ENCODE assay signal across 26 cellular contexts in genomic region chr7:33926535-33926934, GRCh38. TPM values are rescaled to one million over a fixed set of nuclear protein-coding genes. Genes with fewer than 3 reads are reported as not detected.
A peak's percentile ranks its signal among the peaks of the same experiment; 100 is the strongest.
DNase-seq lines count a peak whose midpoint lies in the region; ATAC-seq and TF ChIP-seq lines count a peak whose summit lies in the region.
"Had no signal": no experiment of that assay in that cellular context is flagged by ENCODE, and none has a peak within 500 bp of the region (broad histone marks: within the 10 kb centered on the region; RNA-seq: fewer than 3 reads in every experiment).

No MANE protein-coding gene starts in this region.

- WGBS in SK-N-SH (ENCODE audit: low lambda C conversion rate): 44% methylated on average over 3 of the region's 3 CpGs
- WGBS in right lobe of liver (ENCODE audit: insufficient coverage, low coverage, low lambda C conversion rate, missing lambda C conversion rate): 50% methylated on average over 2 of the region's 3 CpGs

- no peaks in the 10 kb centered on the region for H4K20me1 ChIP-seq in SK-N-SH (ENCODE audit: insufficient read depth)

- ATAC-seq in right lobe of liver: no peak
- ATAC-seq: activated CD4-positive, alpha-beta T cell treated with anti-CD3 and anti-CD28 coated beads for 36 hours; naive thymus-derived CD4-positive, alpha-beta T cell; Panc1 had no signal

- CTCF ChIA-PET in SK-N-SH (lab: Yijun Ruan, JAX): interaction anchor here (0.8 to 2.5 kb wide), 5 partner anchors 18 to 683 kb away, joined by 3 to 8 read pairs (median 5); no protein-coding TSS in a partner anchor

- no peak overlapping the region for H3K4me3 ChIP-seq in SK-N-SH (ENCODE audit: low read depth in 2 of 2, low read length in 1 of 2)
- H3K4me3 ChIP-seq in fibroblast of mammary gland (ENCODE audit: control insufficient read depth, low read depth, low read length): no peak overlapping the region
- H3K4me3 ChIP-seq in stomach smooth muscle (ENCODE audit: low read length in 2 of 2): no peak overlapping the region
- H3K4me3 ChIP-seq in right lobe of liver: no peak overlapping the region
- H3K4me3 ChIP-seq: SJCRH30, skin epidermis had no signal

- H3F3A ChIP-seq in SK-N-SH (replicated peaks; ENCODE audit: insufficient read depth): no peaks in the 10 kb centered on the region

- H3K79me2 ChIP-seq in SK-N-SH (ENCODE audit: insufficient read depth): no peaks in the 10 kb centered on the region

- peaks cover 2% of the 10 kb centered on the region for H3K27me3 Mint-ChIP-seq in activated T-helper 1 cell treated with anti-CD3 and anti-CD28 coated beads, Interleukin-12 subunit alpha, Interleukin-12 subunit beta, Interleukin-2, Interleukin-4 antibody, amounts not matched to agents 30 ng/mL and 10 ng/mL and 1 ng/mL, durations not matched to agents 14 hours and 24 hours and 36 hours (ENCODE audit: insufficient read depth)
- H3K27me3 Mint-ChIP-seq: dendritic cell treated with granulocyte-macrophage colony-stimulating factor and Interleukin-4, amounts not matched to agents 40 ng/mL and 50 ng/mL, for 4 days had no signal

- H3K4me2 ChIP-seq in SK-N-SH: no peak overlapping the region

- intact Hi-C loops in activated T-helper 1 cell treated with anti-CD3 and anti-CD28 coated beads, Interleukin-12 subunit alpha, Interleukin-12 subunit beta, Interleukin-2, Interleukin-4 antibody, amounts not matched to agents 30 ng/mL and 10 ng/mL and 1 ng/mL, durations not matched to agents 14 hours and 24 hours and 36 hours (cut with micrococcal nuclease): no loop called here
- intact Hi-C loops in right lobe of liver (cut with DNase I): no loop called here

- no peak overlapping the region for H3K4me3 Mint-ChIP-seq in activated T-helper 1 cell treated with anti-CD3 and anti-CD28 coated beads, Interleukin-12 subunit alpha, Interleukin-12 subunit beta, Interleukin-2, Interleukin-4 antibody, amounts not matched to agents 30 ng/mL and 10 ng/mL and 1 ng/mL, durations not matched to agents 14 hours and 24 hours and 36 hours
- H3K4me3 Mint-ChIP-seq: activated CD4-positive, alpha-beta T cell treated with anti-CD3 and anti-CD28 coated beads for 36 hours; CD4-positive, alpha-beta memory T cell; dendritic cell treated with granulocyte-macrophage colony-stimulating factor and Interleukin-4, amounts not matched to agents 40 ng/mL and 50 ng/mL, for 4 days; naive thymus-derived CD4-positive, alpha-beta T cell had no signal

- TF ChIP-seq POLR2A in right lobe of liver (IDR thresholded peaks at IDR 0.05): no peak

- POLR2A ChIA-PET in SK-N-SH (lab: Yijun Ruan, JAX): no interaction called here

- no peaks in the 10 kb centered on the region for H3K4me1 Mint-ChIP-seq in activated T-helper 1 cell treated with anti-CD3 and anti-CD28 coated beads, Interleukin-12 subunit alpha, Interleukin-12 subunit beta, Interleukin-2, Interleukin-4 antibody, amounts not matched to agents 30 ng/mL and 10 ng/mL and 1 ng/mL, durations not matched to agents 14 hours and 24 hours and 36 hours (ENCODE audit: low read depth)
- H3K4me1 Mint-ChIP-seq: activated CD4-positive, alpha-beta T cell treated with anti-CD3 and anti-CD28 coated beads for 36 hours; CD4-positive, alpha-beta memory T cell; naive thymus-derived CD4-positive, alpha-beta T cell had no signal

- TF ChIP-seq EP300 in SK-N-SH (IDR thresholded peaks at IDR 0.05; ENCODE audit: borderline replicate concordance in 1 of 2, low read depth in 1 of 2, low read length in 1 of 2): no peak

- H3K4me1 ChIP-seq in SK-N-SH (ENCODE audit: control insufficient read depth in 1 of 2, insufficient read depth in 2 of 2, low read depth in 1 of 2, low read length in 1 of 2) (no peaks in the 10 kb centered on the region), stomach smooth muscle (ENCODE audit: control insufficient read depth, insufficient read depth, low read length) (peaks cover 45% of the 10 kb centered on the region), right lobe of liver (no peaks in the 10 kb centered on the region)

- H3K9ac ChIP-seq in SK-N-SH (no peak overlapping the region), stomach smooth muscle (ENCODE audit: low read length in 2 of 2) (no peak overlapping the region)

- H3K36me3 Mint-ChIP-seq in activated T-helper 1 cell treated with anti-CD3 and anti-CD28 coated beads, Interleukin-12 subunit alpha, Interleukin-12 subunit beta, Interleukin-2, Interleukin-4 antibody, amounts not matched to agents 30 ng/mL and 10 ng/mL and 1 ng/mL, durations not matched to agents 14 hours and 24 hours and 36 hours (ENCODE audit: low read depth): no peaks in the 10 kb centered on the region
- H3K36me3 Mint-ChIP-seq: CD4-positive, alpha-beta memory T cell; naive thymus-derived CD4-positive, alpha-beta T cell had no signal

- H3K9me3 ChIP-seq in SK-N-SH (no peaks in the 10 kb centered on the region), stomach smooth muscle (ENCODE audit: control insufficient read depth in 2 of 2, low read length in 2 of 2) (no peaks in the 10 kb centered on the region), right lobe of liver (no peaks in the 10 kb centered on the region)
- H3K9me3 ChIP-seq: SJCRH30 had no signal

- H3K9me2 ChIP-seq in SK-N-SH: no peaks in the 10 kb centered on the region

- H3K27me3 ChIP-seq in SK-N-SH (ENCODE audit: insufficient read depth): no peaks in the 10 kb centered on the region
- no peaks in the 10 kb centered on the region for H3K27me3 ChIP-seq in stomach smooth muscle (ENCODE audit: control insufficient read depth in 1 of 2, insufficient read depth in 2 of 2, low read length in 2 of 2)
- no peaks in the 10 kb centered on the region for H3K27me3 ChIP-seq in right lobe of liver
- H3K27me3 ChIP-seq: SJCRH30 had no signal

- TF ChIP-seq CTCF in SK-N-SH (IDR thresholded peaks at IDR 0.05) (no peak), fibroblast of mammary gland (conservative IDR thresholded peaks at IDR 0.05; ENCODE audit: control insufficient read depth, insufficient read depth, low read depth, low read length) (no peak), right lobe of liver (IDR thresholded peaks at IDR 0.05) (no peak)

- TF ChIP-seq RAD21 in SK-N-SH (IDR thresholded peaks at IDR 0.05; ENCODE audit: low read length): no peak

- H2AFZ ChIP-seq in SK-N-SH (ENCODE audit: low read depth): no peak overlapping the region

- H3K9me3 Mint-ChIP-seq in activated T-helper 1 cell treated with anti-CD3 and anti-CD28 coated beads, Interleukin-12 subunit alpha, Interleukin-12 subunit beta, Interleukin-2, Interleukin-4 antibody, amounts not matched to agents 30 ng/mL and 10 ng/mL and 1 ng/mL, durations not matched to agents 14 hours and 24 hours and 36 hours: no peaks in the 10 kb centered on the region
- H3K9me3 Mint-ChIP-seq: dendritic cell treated with granulocyte-macrophage colony-stimulating factor and Interleukin-4, amounts not matched to agents 40 ng/mL and 50 ng/mL, for 4 days; naive thymus-derived CD4-positive, alpha-beta T cell had no signal

- H3K36me3 ChIP-seq in SK-N-SH (replicated peaks in 1 of 2; ENCODE audit: control insufficient read depth in 1 of 2, insufficient read depth in 2 of 2, low read length in 1 of 2) (no peaks in the 10 kb centered on the region), stomach smooth muscle (ENCODE audit: control insufficient read depth in 2 of 2, insufficient read depth in 2 of 2, low read length in 2 of 2) (peaks cover 0 to 2% of the 10 kb centered on the region in 2 donors), right lobe of liver (no peaks in the 10 kb centered on the region)
- H3K36me3 ChIP-seq: SJCRH30 had no signal

- DNase-seq in EH (ENCODE audit: low read depth) (peak; percentile 54), SK-N-SH (no peak), fibroblast of mammary gland (ENCODE audit: low read depth) (peak; percentile 70), DMS79 treated with DMSO at 0.1 percent for 48 hours (lab: John Stamatoyannopoulos, UW) (no peak), right lobe of liver (no peak)
- no peak for DNase-seq in activated T-helper 1 cell treated with anti-CD3 and anti-CD28 coated beads, Interleukin-12 subunit alpha, Interleukin-12 subunit beta, Interleukin-2, Interleukin-4 antibody, amounts not matched to agents 30 ng/mL and 10 ng/mL and 1 ng/mL, durations not matched to agents 14 hours and 24 hours and 36 hours (ENCODE audit: low spot score)
- DNase-seq: activated CD4-positive, alpha-beta T cell treated with anti-CD3 and anti-CD28 coated beads for 36 hours; activated CD8-positive, alpha-beta memory T cell treated with anti-CD3 and anti-CD28 coated beads for 24 hours; activated T-cell treated with anti-CD3 and anti-CD28 coated beads, Interleukin-2, amount 50 U/mL, for 1 hour; caudate nucleus; CD4-positive, alpha-beta memory T cell; GDM1; Kasumi-1; naive thymus-derived CD4-positive, alpha-beta T cell; NCI-H1048; NCI-H187; NCI-H2171 treated with DMSO at 0.1 percent for 48 hours; NCI-H526 treated with DMSO at 0.1 percent for 48 hours; nucleus accumbens; SJCRH30; stimulated activated CD4-positive, alpha-beta T cell treated with anti-CD3 and anti-CD28 coated beads, Interleukin-1b, Interleukin-23, amount 100 ng/mL, for 48 hours had no signal

- no peak overlapping the region for H3K27ac Mint-ChIP-seq in activated T-helper 1 cell treated with anti-CD3 and anti-CD28 coated beads, Interleukin-12 subunit alpha, Interleukin-12 subunit beta, Interleukin-2, Interleukin-4 antibody, amounts not matched to agents 30 ng/mL and 10 ng/mL and 1 ng/mL, durations not matched to agents 14 hours and 24 hours and 36 hours
- H3K27ac Mint-ChIP-seq: activated CD4-positive, alpha-beta T cell treated with anti-CD3 and anti-CD28 coated beads for 36 hours; CD4-positive, alpha-beta memory T cell; dendritic cell treated with granulocyte-macrophage colony-stimulating factor and Interleukin-4, amounts not matched to agents 40 ng/mL and 50 ng/mL, for 4 days; naive thymus-derived CD4-positive, alpha-beta T cell had no signal

- no peak overlapping the region for H3K27ac ChIP-seq in SK-N-SH (ENCODE audit: low read depth in 2 of 2, low read length in 1 of 2)
- H3K27ac ChIP-seq in stomach smooth muscle (ENCODE audit: low read length): peak overlapping the region; percentile 58
- H3K27ac ChIP-seq in right lobe of liver: no peak overlapping the region
- H3K27ac ChIP-seq: SJCRH30, skin epidermis had no signal

TF ChIP-seq in SK-N-SH, 30 proteins besides CTCF, POLR2A, EP300 and RAD21 (continues in another document):
- TF ChIP-seq EZH2phosphoT487 (IDR thresholded peaks at IDR 0.05; ENCODE audit: borderline replicate concordance, low read depth) (no peak), JUND (IDR thresholded peaks at IDR 0.05) (peak; percentile 46; the same call in 1 of the 2 replicates)

RNA-seq across cellular contexts. Expression of gene BMPER, which starts 21.2 kb away (rescaled TPM):
- 18.2 and 20.0 TPM in 2 replicates for polyA plus RNA-seq in SK-N-SH (2012; rRNA removed)
- polyA plus RNA-seq in SK-N-SH (2012; cell fraction: cytosol; rRNA removed): 24.8 and 24.9 TPM in 2 replicates
- polyA plus RNA-seq in SK-N-SH (2012; cell fraction: nucleus; rRNA removed): 20.6 and 31.6 TPM in 2 replicates
- total RNA-seq in activated T-helper 1 cell treated with anti-CD3 and anti-CD28 coated beads, Interleukin-12 subunit alpha, Interleukin-12 subunit beta, Interleukin-2, Interleukin-4 antibody, amounts not matched to agents 30 ng/mL and 10 ng/mL and 1 ng/mL, durations not matched to agents 14 hours and 24 hours and 36 hours: not detected in 2 replicates
- total RNA-seq in right lobe of liver: 10 to 100 TPM in 3 of 6 experiments, 1 to 10 TPM in 3; 5.8 to 17.1 (median 10.4) TPM
- total RNA-seq: activated CD4-positive, alpha-beta T cell treated with anti-CD3 and anti-CD28 coated beads for 36 hours; T-helper 1 cell treated with Interleukin-12 subunit alpha and Interleukin-12 subunit beta and Interleukin-4 antibody, amounts not matched to agents 30 ng/mL and 1 ng/mL, for 36 hours had no signal
- polyA plus RNA-seq: naive thymus-derived CD4-positive, alpha-beta T cell had no signal

Comparison
In these comparisons a context has a peak if more than half of its experiments do, and no peak if none do; other contexts are left out.
1. DNase-seq: peak in EH (single experiment) and fibroblast of mammary gland (single experiment); none in SK-N-SH (single experiment), activated T-helper 1 cell treated with anti-CD3 and anti-CD28 coated beads, Interleukin-12 subunit alpha, Interleukin-12 subunit beta, Interleukin-2, Interleukin-4 antibody, amounts not matched to agents 30 ng/mL and 10 ng/mL and 1 ng/mL, durations not matched to agents 14 hours and 24 hours and 36 hours (single experiment), DMS79 treated with DMSO at 0.1 percent for 48 hours (single experiment) and right lobe of liver (0 of 3).